23 cellular contexts compared by ENCODE assay signal in the genomic region with DNA sequence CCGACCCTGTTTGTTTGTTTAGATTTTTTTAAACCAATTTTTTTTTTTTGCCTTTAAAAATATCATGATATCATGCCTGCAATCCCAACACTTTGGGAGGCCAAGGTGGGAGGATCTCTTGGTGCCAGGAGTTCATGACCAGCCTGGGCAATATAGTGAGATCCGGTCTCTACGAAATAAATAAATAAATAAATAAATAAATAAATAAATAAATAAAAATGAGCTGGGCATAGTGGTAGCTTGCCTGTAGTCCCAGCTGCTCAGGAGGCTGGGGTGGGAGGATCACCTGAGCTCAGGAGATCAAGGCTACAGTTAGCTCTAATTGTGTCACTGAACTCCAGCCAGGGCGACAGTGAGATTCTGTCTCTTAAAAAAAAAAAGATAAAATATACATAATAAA. TPM values are rescaled to one million over a fixed set of nuclear protein-coding genes. Genes with fewer than 3 reads are reported as not detected.
DNase-seq lines count a peak whose midpoint lies in the region; ATAC-seq, FAIRE-seq and TF ChIP-seq lines count a peak whose summit lies in the region.
"Had no signal": no experiment of that assay in that cellular context is flagged by ENCODE, and none has a peak within 500 bp of the region (broad histone marks: within the 10 kb centered on the region; RNA-seq: fewer than 3 reads in every experiment).

No MANE protein-coding gene starts in this region.

- no peak for TF ChIP-seq RAD21 in A549 (conservative IDR thresholded peaks at IDR 0.05 in 1 of 2, IDR thresholded peaks at IDR 0.05 in 1 of 2)

- H3K4me2 ChIP-seq in A549 (no peak overlapping the region), mesendoderm (ENCODE audit: low read length) (no peak overlapping the region)

- peaks cover 50% of the 10 kb centered on the region for H3K4me1 ChIP-seq in A549
- H3K4me1 ChIP-seq in HEK293 (ENCODE audit: control insufficient read depth, insufficient read depth, low read length): peaks cover 27% of the 10 kb centered on the region
- peaks cover 8% of the 10 kb centered on the region for H3K4me1 ChIP-seq in endodermal cell (ENCODE audit: control insufficient read depth, insufficient read depth, low read length)
- H3K4me1 ChIP-seq in mesendoderm (ENCODE audit: control insufficient read depth, low read depth, low read length): peaks cover 2% of the 10 kb centered on the region

- H2AK5ac ChIP-seq in mesendoderm (ENCODE audit: low read length): no peak overlapping the region

- POLR2A ChIA-PET in A549 (lab: Yijun Ruan, JAX) (interaction anchor here (1.2 kb wide), 1 partner anchor 27 kb away, joined by 3 read pairs; no protein-coding TSS in a partner anchor), HEK293 (lab: Yijun Ruan, JAX) (interaction anchor here (1.0 to 2.0 kb wide), 3 partner anchors 18 to 45 kb away, joined by 3 to 13 read pairs (median 4); a partner anchor contains a TSS)

- H3K27me3 ChIP-seq in endodermal cell (ENCODE audit: control insufficient read depth, insufficient read depth, low read length, poor library complexity, severe bottlenecking) (no peaks in the 10 kb centered on the region), mesendoderm (ENCODE audit: insufficient read depth, low read length, poor library complexity) (no peaks in the 10 kb centered on the region)

- H2BK120ac ChIP-seq in mesendoderm (ENCODE audit: low read depth, low read length): no peak overlapping the region

- no peaks in the 10 kb centered on the region for H3K9me3 Mint-ChIP-seq in endodermal cell
- H3K9me3 Mint-ChIP-seq: HFFc6 had no signal

- H3K9ac ChIP-seq in endodermal cell (ENCODE audit: extremely low read depth, low read length, poor library complexity, severe bottlenecking) (no peak overlapping the region), mesendoderm (ENCODE audit: low read length) (no peak overlapping the region)
- H3K9ac ChIP-seq: GM23248 had no signal

- ATAC-seq in A549 (no peak), GM19452 (IDR thresholded peaks at IDR 0.05; ENCODE audit: unreplicated experiment) (no peak), GM18858 (IDR thresholded peaks at IDR 0.05; ENCODE audit: unreplicated experiment) (no peak)
- ATAC-seq: HCT116 had no signal

- H3K4me3 ChIP-seq in A549 (no peak overlapping the region), HEK293 (ENCODE audit: low read depth, low read length) (no peak overlapping the region), endodermal cell (ENCODE audit: low read length) (no peak overlapping the region), mesendoderm (ENCODE audit: low read length) (no peak overlapping the region)
- H3K4me3 ChIP-seq: GM23248 had no signal

- no peak for FAIRE-seq in A549 (lab: Jason Lieb, UNC)
- FAIRE-seq: GM12891, GM18507, H1 had no signal

- H3K79me1 ChIP-seq in mesendoderm (ENCODE audit: low read length): no peaks in the 10 kb centered on the region

- DNase-seq in A549 (ENCODE audit: low read depth in 1 of 2, low spot score in 1 of 2): no peak
- DNase-seq in endodermal cell: peak; percentile 12
- peak; percentile 14 for DNase-seq in mesenteric fat pad (ENCODE audit: low spot score)
- DNase-seq in mesendoderm: no peak
- DNase-seq: 8988T; C1 segment of cervical spinal cord; Calu3; CD4-positive, alpha-beta memory T cell; COR-L47; DMS53; DMS79 treated with DMSO at 0.1 percent for 48 hours; GF-D8; GM23248; H7; HFFc6 had no signal

- H3K36me3 ChIP-seq in HEK293 (ENCODE audit: control insufficient read depth in 2 of 2, insufficient read depth in 1 of 2, low read length in 2 of 2): no peaks in the 10 kb centered on the region
- H3K36me3 ChIP-seq in endodermal cell (ENCODE audit: control insufficient read depth, insufficient read depth, low read length): no peaks in the 10 kb centered on the region
- H3K36me3 ChIP-seq in mesendoderm (ENCODE audit: control insufficient read depth, insufficient read depth, low read length): no peaks in the 10 kb centered on the region

- no peak overlapping the region for H4K5ac ChIP-seq in mesendoderm (ENCODE audit: low read length)

- H3K27ac ChIP-seq in A549 (no peak overlapping the region), HEK293 (ENCODE audit: extremely low read depth, low read depth, low read length) (no peak overlapping the region), endodermal cell (ENCODE audit: low read depth, low read length) (no peak overlapping the region), mesendoderm (ENCODE audit: low read depth, low read length) (no peak overlapping the region)
- H3K27ac ChIP-seq: GM23248 had no signal

- H3K4ac ChIP-seq in mesendoderm (ENCODE audit: low read depth, low read length): no peak overlapping the region

- no peak overlapping the region for H3K23ac ChIP-seq in mesendoderm (ENCODE audit: low read length)

- no peaks in the 10 kb centered on the region for H3K79me2 ChIP-seq in mesendoderm (ENCODE audit: control insufficient read depth, insufficient read depth, low read length)

- CTCF ChIA-PET in A549 (lab: Yijun Ruan, JAX) (interaction anchor here (0.8 to 1.7 kb wide), 5 partner anchors 9 to 47 kb away, joined by 3 to 7 read pairs (median 4); no protein-coding TSS in a partner anchor), HEK293 (lab: Yijun Ruan, JAX) (interaction anchor here (1.1 to 1.8 kb wide), 4 partner anchors 16 to 238 kb away, joined by 3 to 9 read pairs (median 4); no protein-coding TSS in a partner anchor)

- TF ChIP-seq CTCF in A549 (IDR thresholded peaks at IDR 0.05) (no peak), HEK293 (tag by site-specific recombination; IDR thresholded peaks at IDR 0.05) (no peak), endodermal cell (conservative IDR thresholded peaks at IDR 0.05) (no peak)

- TF ChIP-seq POLR2A in A549 (IDR thresholded peaks at IDR 0.05; ENCODE audit: low read length): no peak

- H3K9me3 ChIP-seq in A549: no peaks in the 10 kb centered on the region
- H3K9me3 ChIP-seq in HEK293 (ENCODE audit: control insufficient read depth, insufficient read depth, low read depth, low read length): no peaks in the 10 kb centered on the region
- H3K9me3 ChIP-seq in endodermal cell (ENCODE audit: control insufficient read depth, low read length): no peaks in the 10 kb centered on the region

- no peak overlapping the region for H3K27ac Mint-ChIP-seq in endodermal cell
- H3K27ac Mint-ChIP-seq: CD4-positive, alpha-beta memory T cell; HFFc6 had no signal

- H3K27me3 Mint-ChIP-seq in endodermal cell (ENCODE audit: insufficient read depth): no peaks in the 10 kb centered on the region

- no peak overlapping the region for H3K18ac ChIP-seq in mesendoderm (ENCODE audit: low read length)

- no peaks in the 10 kb centered on the region for H3K36me3 Mint-ChIP-seq in endodermal cell (ENCODE audit: low read depth)
- H3K36me3 Mint-ChIP-seq: CD4-positive, alpha-beta memory T cell had no signal

- no peak overlapping the region for H3K56ac ChIP-seq in mesendoderm (ENCODE audit: low read length)

- H2BK5ac ChIP-seq in mesendoderm (ENCODE audit: low read length): no peak overlapping the region

- no peak overlapping the region for H4K8ac ChIP-seq in mesendoderm (ENCODE audit: low read depth, low read length)

- WGBS in A549 (ENCODE audit: missing lambda C conversion rate): 93% methylated on average over 4 of the region's 4 CpGs
- 100% methylated on average over 2 of the region's 4 CpGs; no CpG with 5 or more reads in 1 of the 2 experiments for WGBS in endodermal cell (ENCODE audit: insufficient coverage in 1 of 2, insufficient read length in 1 of 2), 2 experiments
- no CpG with 5 or more reads among the region's 4 CpGs for WGBS in mesendoderm (ENCODE audit: extremely low coverage, insufficient coverage, low lambda C conversion rate)

- H3K4me3 Mint-ChIP-seq in endodermal cell: no peak overlapping the region
- H3K4me3 Mint-ChIP-seq: CD4-positive, alpha-beta memory T cell; HFFc6 had no signal

- no peak for TF ChIP-seq EP300 in A549 (IDR thresholded peaks at IDR 0.05)

- peaks cover 21% of the 10 kb centered on the region for H3K4me1 Mint-ChIP-seq in endodermal cell
- H3K4me1 Mint-ChIP-seq: CD4-positive, alpha-beta memory T cell had no signal

- H2BK15ac ChIP-seq in mesendoderm (replicated peaks; ENCODE audit: low read depth): no peak overlapping the region

TF ChIP-seq in HEK293, 187 proteins besides CTCF, POLR2A, EP300 and RAD21 (continues in another document):
- TF ChIP-seq ZNF48 (tag by site-specific recombination; IDR thresholded peaks at IDR 0.05): no peak
- TF ChIP-seq ZNF555 (tag by site-specific recombination; conservative IDR thresholded peaks at IDR 0.05): peak; percentile 45
- TF ChIP-seq ZEB2 (tag by site-specific recombination; IDR thresholded peaks at IDR 0.05): no peak
- TF ChIP-seq ZNF169 (tag by site-specific recombination; IDR thresholded peaks at IDR 0.05): no peak

RNA-seq across cellular contexts. Expression of a gene that starts 8.1 kb away (rescaled TPM):
- polyA plus RNA-seq in A549 (2011; rRNA removed): 26.2 and 30.1 TPM in 2 replicates
- polyA plus RNA-seq in A549 (2012; cell fraction: cytosol; rRNA removed): 31.0 and 37.6 TPM in 2 replicates
- polyA plus RNA-seq in A549 (2012; cell fraction: nucleus; rRNA removed): 47.7 and 67.8 TPM in 2 replicates
- 38.0 to 42.3 TPM (median 40.3 TPM) in 3 replicates for polyA plus RNA-seq in A549 (2017; fragmentation: RNase III; extraction: RNeasy Plus Mini Kit Qiagen cat#74134 plus additional on column Dnase treatment)
- 56.3 and 83.5 TPM in 2 replicates for polyA minus RNA-seq in A549 (2011; rRNA and poly(A)+ RNA removed)
- 100 to 1,000 TPM; 333 to 360 TPM for total RNA-seq in endodermal cell
- polyA plus RNA-seq in endodermal cell (2013, experiment 1 of 2): 139 TPM
- 139 TPM for polyA plus RNA-seq in endodermal cell (2013, experiment 2 of 2)
- total RNA-seq in mesenteric fat pad: not detected
- 132 TPM for polyA plus RNA-seq in mesendoderm (2013, experiment 1 of 2)
- 142 TPM for polyA plus RNA-seq in mesendoderm (2013, experiment 2 of 2)
- total RNA-seq: CD4-positive, alpha-beta memory T cell had no signal
- polyA plus RNA-seq: CD4-positive, alpha-beta memory T cell had no signal

RNA-seq across cellular contexts. Expression of a gene that starts 20.7 kb away (rescaled TPM):
- polyA plus RNA-seq in A549 (2011; rRNA removed) (6.1 and 6.3 TPM in 2 replicates), A549 (2017; fragmentation: RNase III; extraction: RNeasy Plus Mini Kit Qiagen cat#74134 plus additional on column Dnase treatment) (3.5 to 5.2 TPM (median 5.2 TPM) in 3 replicates)
- 2.6 TPM in 2 replicates for polyA plus RNA-seq in A549 (2012; cell fraction: cytosol; rRNA removed)
- polyA plus RNA-seq in A549 (2012; cell fraction: nucleus; rRNA removed): 0.31 and 0.61 TPM in 2 replicates
- 3.6 and 6.1 TPM in 2 replicates for polyA minus RNA-seq in A549 (2011; rRNA and poly(A)+ RNA removed)
- total RNA-seq in endodermal cell (1 to 10 TPM in 1 of 2 donors, not detected in 1; 1.1 TPM), mesenteric fat pad (not detected)
- not detected for polyA plus RNA-seq in endodermal cell (2013, experiment 1 of 2)
- polyA plus RNA-seq in endodermal cell (2013, experiment 2 of 2): 0.87 TPM
- polyA plus RNA-seq in mesendoderm (2013, experiment 1 of 2): 0.20 TPM
- 0.35 TPM for polyA plus RNA-seq in mesendoderm (2013, experiment 2 of 2)
- total RNA-seq: Calu3; CD4-positive, alpha-beta memory T cell; Daoy; GM23248; H1 had no signal
- polyA plus RNA-seq: CD4-positive, alpha-beta memory T cell had no signal

RNA-seq across cellular contexts. Expression of a gene that starts 44.5 kb away (rescaled TPM):
- polyA plus RNA-seq in A549 (2011; rRNA removed): 187 and 209 TPM in 2 replicates
- 368 and 375 TPM in 2 replicates for polyA plus RNA-seq in A549 (2012; cell fraction: cytosol; rRNA removed)
- polyA plus RNA-seq in A549 (2012; cell fraction: nucleus; rRNA removed): 159 and 183 TPM in 2 replicates
- 298 to 323 TPM (median 320 TPM) in 3 replicates for polyA plus RNA-seq in A549 (2017; fragmentation: RNase III; extraction: RNeasy Plus Mini Kit Qiagen cat#74134 plus additional on column Dnase treatment)
- 162 TPM in 2 replicates for polyA minus RNA-seq in A549 (2011; rRNA and poly(A)+ RNA removed)
- total RNA-seq in endodermal cell: 100 to 1,000 TPM; 152 to 175 TPM
- polyA plus RNA-seq in endodermal cell (2013, experiment 1 of 2): 107 TPM
- polyA plus RNA-seq in endodermal cell (2013, experiment 2 of 2): 101 TPM
- total RNA-seq in mesenteric fat pad: 104 TPM
- 115 TPM for polyA plus RNA-seq in mesendoderm (2013, experiment 1 of 2)
- polyA plus RNA-seq in mesendoderm (2013, experiment 2 of 2): 113 TPM

Comparison
In these comparisons a context has a peak if more than half of its experiments do, and no peak if none do; other contexts are left out.
1. DNase-seq: peak in endodermal cell (single experiment) and mesenteric fat pad (single experiment); none in A549 (0 of 2) and mesendoderm (single experiment).
2. RNA of a gene that starts 8.1 kb away (total RNA-seq): 333 to 360 TPM in endodermal cell; not detected in mesenteric fat pad (single experiment); every median in the first group is over 100 times any median in the second.